ENCODE assay signal across 15 cellular contexts in genomic region chrX:40091691-40092421, GRCh38. TPM values are rescaled to one million over a fixed set of nuclear protein-coding genes. Genes with fewer than 3 reads are reported as not detected.
A peak's percentile ranks its signal among the peaks of the same experiment; 100 is the strongest.
DNase-seq lines count a peak whose midpoint lies in the region; ATAC-seq and TF ChIP-seq lines count a peak whose summit lies in the region.
"Had no signal": no experiment of that assay in that cellular context is flagged by ENCODE, and none has a peak within 500 bp of the region (broad histone marks: within the 10 kb centered on the region; RNA-seq: fewer than 3 reads in every experiment).

No MANE protein-coding gene starts in this region.

- no peak for TF ChIP-seq RAD21 in neural cell (conservative IDR thresholded peaks at IDR 0.05)

- peaks cover 91 to 97% (median 92%) of the 10 kb centered on the region in 11 experiments for H4K20me1 ChIP-seq in BLaER1 treated with 17β-estradiol and CSF1 and Interleukin-3, amounts not matched to agents 10 nM and 100 nM
- no peaks in the 10 kb centered on the region for H4K20me1 ChIP-seq in neural cell (ENCODE audit: insufficient read depth)

- H2AFZ ChIP-seq in neural cell (ENCODE audit: low read depth, low read length): no peak overlapping the region

- DNase-seq in activated naive CD8-positive, alpha-beta T cell treated with anti-CD3 and anti-CD28 coated beads for 36 hours: no peak
- DNase-seq in NCI-H748 treated with DMSO at 0.1 percent for 48 hours (lab: John Stamatoyannopoulos, UW): no peak
- DNase-seq: activated CD4-positive, alpha-beta memory T cell treated with anti-CD3 and anti-CD28 coated beads, Interleukin-2, amount 10 ng/mL, durations not matched to agents 7 days and 5 days; DND-41; effector memory CD4-positive, alpha-beta T cell; stimulated activated CD8-positive, alpha-beta memory T cell treated with anti-CD3 and anti-CD28 coated beads, Interleukin-4, amount 100 ng/mL, for 48 hours had no signal

- peaks cover 26% of the 10 kb centered on the region for H3K27me3 Mint-ChIP-seq in IgD-negative memory B cell
- no peaks in the 10 kb centered on the region for H3K27me3 Mint-ChIP-seq in activated naive CD8-positive, alpha-beta T cell treated with anti-CD3 and anti-CD28 coated beads for 36 hours
- H3K27me3 Mint-ChIP-seq: activated CD4-positive, alpha-beta memory T cell treated with anti-CD3 and anti-CD28 coated beads, Interleukin-2, amount 10 ng/mL, durations not matched to agents 7 days and 5 days had no signal

- H3K36me3 ChIP-seq in BLaER1 treated with 17β-estradiol and CSF1 and Interleukin-3, amounts not matched to agents 10 nM and 100 nM: peaks cover 0 to 7% (median 0%) of the 10 kb centered on the region in 11 experiments; a peak in 3 of 22 replicates
- H3K36me3 ChIP-seq in neural cell (ENCODE audit: insufficient read depth, low read length): no peaks in the 10 kb centered on the region
- H3K36me3 ChIP-seq: gastroesophageal sphincter had no signal

- H3K9me2 ChIP-seq in neural cell (ENCODE audit: insufficient read depth, low read length): no peaks in the 10 kb centered on the region

- H3K4me3 ChIP-seq in BLaER1 treated with 17β-estradiol and CSF1 and Interleukin-3, amounts not matched to agents 10 nM and 100 nM: no peak overlapping the region
- H3K4me3 ChIP-seq in neural cell (ENCODE audit: low read length): peak overlapping the region; percentile 79
- H3K4me3 ChIP-seq: gastroesophageal sphincter, lung had no signal

- H3K4me2 ChIP-seq in BLaER1 treated with 17β-estradiol and CSF1 and Interleukin-3, amounts not matched to agents 10 nM and 100 nM: peak overlapping the region; percentile 69 to 95 (median 80); a peak in 18 of 22 replicates
- H3K4me2 ChIP-seq in neural cell (ENCODE audit: low read length): no peak overlapping the region

- H3F3A ChIP-seq in neural cell (ENCODE audit: insufficient read depth, low read length, poor library complexity, severe bottlenecking): no peaks in the 10 kb centered on the region

- H3K27ac Mint-ChIP-seq in IgD-negative memory B cell: peak overlapping the region in 2 of 3 donors; percentile 59 to 80
- no peak overlapping the region for H3K27ac Mint-ChIP-seq in activated naive CD8-positive, alpha-beta T cell treated with anti-CD3 and anti-CD28 coated beads for 36 hours
- H3K27ac Mint-ChIP-seq: activated CD4-positive, alpha-beta memory T cell treated with anti-CD3 and anti-CD28 coated beads, Interleukin-2, amount 10 ng/mL, durations not matched to agents 7 days and 5 days; T-helper 1 cell treated with Interleukin-12 subunit alpha and Interleukin-12 subunit beta and Interleukin-4 antibody, amounts not matched to agents 30 μg/mL and 1 μg/mL, for 36 hours had no signal

- peaks cover 44 to 87% (median 70%) of the 10 kb centered on the region in 11 experiments for H3K27me3 ChIP-seq in BLaER1 treated with 17β-estradiol and CSF1 and Interleukin-3, amounts not matched to agents 10 nM and 100 nM
- H3K27me3 ChIP-seq in neural cell (ENCODE audit: insufficient read depth, low read depth, low read length): no peaks in the 10 kb centered on the region
- H3K27me3 ChIP-seq: gastroesophageal sphincter had no signal

- peaks cover 37 to 87% (median 79%) of the 10 kb centered on the region in 10 experiments for H3K4me1 ChIP-seq in BLaER1 treated with 17β-estradiol and CSF1 and Interleukin-3, amounts not matched to agents 10 nM and 100 nM

- peak; percentile 17 for ATAC-seq in esophagus mucosa
- ATAC-seq in GM19467 (IDR thresholded peaks at IDR 0.05; ENCODE audit: unreplicated experiment): no peak
- ATAC-seq in HG03280 (IDR thresholded peaks at IDR 0.05; ENCODE audit: unreplicated experiment): no peak
- ATAC-seq: gastroesophageal sphincter had no signal

- no peak for TF ChIP-seq EP300 in neural cell (conservative IDR thresholded peaks at IDR 0.05; ENCODE audit: poor library complexity, severe bottlenecking)

- no peak overlapping the region for H3K9ac ChIP-seq in BLaER1 treated with 17β-estradiol and CSF1 and Interleukin-3, amounts not matched to agents 10 nM and 100 nM
- peak overlapping the region; percentile 23 for H3K9ac ChIP-seq in neural cell (ENCODE audit: low read length)

- H3K4me3 Mint-ChIP-seq in IgD-negative memory B cell: peak overlapping the region in 3 of 4 donors; percentile 66 to 98 (median 94)
- no peak overlapping the region for H3K4me3 Mint-ChIP-seq in activated naive CD8-positive, alpha-beta T cell treated with anti-CD3 and anti-CD28 coated beads for 36 hours

- H3K36me3 Mint-ChIP-seq in IgD-negative memory B cell: peaks cover 3% of the 10 kb centered on the region
- peaks cover 6% of the 10 kb centered on the region for H3K36me3 Mint-ChIP-seq in activated naive CD8-positive, alpha-beta T cell treated with anti-CD3 and anti-CD28 coated beads for 36 hours

- peaks cover 66% of the 10 kb centered on the region for H3K79me2 ChIP-seq in neural cell (replicated peaks; ENCODE audit: insufficient read depth, low read length)

- H3K9me3 Mint-ChIP-seq in IgD-negative memory B cell: peaks cover 0 to 1% (median 0%) of the 10 kb centered on the region in 3 donors
- H3K9me3 Mint-ChIP-seq in activated naive CD8-positive, alpha-beta T cell treated with anti-CD3 and anti-CD28 coated beads for 36 hours: no peaks in the 10 kb centered on the region
- H3K9me3 Mint-ChIP-seq: activated CD4-positive, alpha-beta memory T cell treated with anti-CD3 and anti-CD28 coated beads, Interleukin-2, amount 10 ng/mL, durations not matched to agents 7 days and 5 days; T-helper 1 cell treated with Interleukin-12 subunit alpha and Interleukin-12 subunit beta and Interleukin-4 antibody, amounts not matched to agents 30 μg/mL and 1 μg/mL, for 36 hours had no signal

- H3K27ac ChIP-seq in BLaER1 treated with 17β-estradiol and CSF1 and Interleukin-3, amounts not matched to agents 10 nM and 100 nM: no peak overlapping the region
- no peak overlapping the region for H3K27ac ChIP-seq in neural cell (ENCODE audit: low read length)
- H3K27ac ChIP-seq: gastroesophageal sphincter had no signal

- no peak for TF ChIP-seq CTCF in neural cell (IDR thresholded peaks at IDR 0.05; ENCODE audit: poor library complexity, severe bottlenecking)

- peaks cover 20 to 38% (median 37%) of the 10 kb centered on the region in 3 donors for H3K4me1 Mint-ChIP-seq in IgD-negative memory B cell
- peaks cover 38% of the 10 kb centered on the region for H3K4me1 Mint-ChIP-seq in activated naive CD8-positive, alpha-beta T cell treated with anti-CD3 and anti-CD28 coated beads for 36 hours

- peaks cover 19 to 50% (median 36%) of the 10 kb centered on the region in 11 experiments; a peak in 20 of 22 replicates for H3K9me3 ChIP-seq in BLaER1 treated with 17β-estradiol and CSF1 and Interleukin-3, amounts not matched to agents 10 nM and 100 nM (replicated peaks in 1 of 11)
- H3K9me3 ChIP-seq in neural cell (ENCODE audit: low read length): no peaks in the 10 kb centered on the region
- H3K9me3 ChIP-seq: gastroesophageal sphincter had no signal

TF ChIP-seq in neural cell, 6 proteins besides CTCF, POLR2A, EP300 and RAD21:
- TF ChIP-seq MXI1 (conservative IDR thresholded peaks at IDR 0.05; ENCODE audit: poor library complexity, severe bottlenecking) (no peak), REST (IDR thresholded peaks at IDR 0.05; ENCODE audit: borderline replicate concordance) (no peak), TAF1 (IDR thresholded peaks at IDR 0.05; ENCODE audit: low read depth) (no peak), EZH2 (IDR thresholded peaks at IDR 0.05; ENCODE audit: borderline replicate concordance, insufficient read depth, low read length, poor library complexity, severe bottlenecking) (no peak), POLR2AphosphoS5 (IDR thresholded peaks at IDR 0.05) (no peak), SMC3 (conservative IDR thresholded peaks at IDR 0.05; ENCODE audit: poor library complexity) (no peak)

RNA-seq across cellular contexts. Expression of gene BCOR, which starts 5.9 kb away (rescaled TPM):
- 10.2 TPM for polyA plus RNA-seq in IgD-negative memory B cell
- 16.2 TPM for total RNA-seq in esophagus mucosa
- polyA plus RNA-seq in neural cell: 18.0 and 23.7 TPM in 2 replicates
- polyA minus RNA-seq in neural cell: 49.7 and 72.6 TPM in 2 replicates
- 10 to 100 TPM; 32.3 to 36.0 TPM for total RNA-seq in activated naive CD8-positive, alpha-beta T cell treated with anti-CD3 and anti-CD28 coated beads for 36 hours
